In the genomic region with DNA sequence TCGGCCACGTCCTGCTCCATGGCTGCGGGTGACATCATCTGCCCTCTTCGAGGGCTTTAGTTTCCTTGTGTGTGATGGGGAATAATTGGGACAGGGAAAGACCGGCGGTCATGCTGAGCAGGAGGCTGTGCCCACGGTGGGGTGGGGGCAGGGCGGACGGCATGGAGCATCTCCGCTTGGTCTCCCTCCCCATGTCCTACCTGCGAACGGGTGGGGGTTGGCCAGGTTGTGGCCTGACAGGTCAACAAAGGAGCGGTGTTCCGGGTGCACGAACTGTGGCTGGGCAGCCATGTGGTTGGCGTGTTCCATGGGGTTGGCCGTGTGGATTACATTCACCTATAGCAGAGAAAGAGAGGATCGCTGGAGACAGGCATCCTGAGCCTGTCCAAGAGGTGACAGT, we compare ENCODE assay signal across 17 cellular contexts.
DNase-seq lines count a peak whose midpoint lies in the region; ATAC-seq and TF ChIP-seq lines count a peak whose summit lies in the region.
"Had no signal": no experiment of that assay in that cellular context is flagged by ENCODE, and none has a peak within 500 bp of the region (broad histone marks: within the 10 kb centered on the region; RNA-seq: fewer than 3 reads in every experiment).

No MANE protein-coding gene starts in this region.

- DNase-seq in CD8-positive, alpha-beta T cell: no peak
- DNase-seq in activated CD8-positive, alpha-beta T cell treated with anti-CD3 and anti-CD28 coated beads, Interleukin-2, amount 10 ng/mL, durations not matched to agents 7 days and 5 days: no peak
- DNase-seq in naive B cell (no peak), NCI-H1105 (lab: John Stamatoyannopoulos, UW) (no peak), hypothalamus (lab: John Stamatoyannopoulos, UW) (no peak), NCI-H446 (lab: John Stamatoyannopoulos, UW) (no peak)
- DNase-seq: BE2C; DMS79; effector CD8-positive, alpha-beta T cell; heart right ventricle; NCI-H1092; RPMI8226; sigmoid colon; thyroid gland; WERI-Rb-1 had no signal

- H3K36me3 ChIP-seq in BLaER1 treated with 17β-estradiol and CSF1 and Interleukin-3, amounts not matched to agents 10 nM and 100 nM: peaks cover 74 to 100% (median 96%) of the 10 kb centered on the region in 11 experiments
- peaks cover 61% of the 10 kb centered on the region for H3K36me3 ChIP-seq in CD8-positive, alpha-beta T cell (ENCODE audit: insufficient read depth, low read length)

- peak overlapping the region in 4 of 11 experiments; percentile 29 to 62 (median 50); a peak in 5 of 22 replicates for H3K27ac ChIP-seq in BLaER1 treated with 17β-estradiol and CSF1 and Interleukin-3, amounts not matched to agents 10 nM and 100 nM
- no peak overlapping the region for H3K27ac ChIP-seq in CD8-positive, alpha-beta T cell (ENCODE audit: low read depth, low read length)
- H3K27ac ChIP-seq: cardiac muscle cell, sigmoid colon, thyroid gland, WERI-Rb-1 had no signal

- no peaks in the 10 kb centered on the region for H3K27me3 ChIP-seq in BLaER1 treated with 17β-estradiol and CSF1 and Interleukin-3, amounts not matched to agents 10 nM and 100 nM
- H3K27me3 ChIP-seq in CD8-positive, alpha-beta T cell (ENCODE audit: insufficient read depth, low read length): no peaks in the 10 kb centered on the region
- H3K27me3 ChIP-seq: BE2C, cardiac muscle cell, heart right ventricle, sigmoid colon, thyroid gland had no signal

- peaks cover 41 to 100% (median 97%) of the 10 kb centered on the region in 11 experiments; a peak in 21 of 22 replicates for H4K20me1 ChIP-seq in BLaER1 treated with 17β-estradiol and CSF1 and Interleukin-3, amounts not matched to agents 10 nM and 100 nM

- H3K27me3 Mint-ChIP-seq in CD8-positive, alpha-beta T cell (ENCODE audit: low read depth): no peaks in the 10 kb centered on the region
- no peaks in the 10 kb centered on the region for H3K27me3 Mint-ChIP-seq in activated CD8-positive, alpha-beta T cell treated with anti-CD3 and anti-CD28 coated beads, Interleukin-2, amount 10 ng/mL, durations not matched to agents 7 days and 5 days (ENCODE audit: low read depth)
- no peaks in the 10 kb centered on the region for H3K27me3 Mint-ChIP-seq in naive B cell

- no peak overlapping the region for H3K4me3 ChIP-seq in BLaER1 treated with 17β-estradiol and CSF1 and Interleukin-3, amounts not matched to agents 10 nM and 100 nM
- H3K4me3 ChIP-seq in CD8-positive, alpha-beta T cell (ENCODE audit: low read depth, low read length): no peak overlapping the region
- H3K4me3 ChIP-seq: cardiac muscle cell, heart right ventricle, sigmoid colon, thyroid gland had no signal

- ATAC-seq in CD8-positive, alpha-beta T cell: no peak
- ATAC-seq in activated CD8-positive, alpha-beta T cell treated with anti-CD3 and anti-CD28 coated beads, Interleukin-2, amount 10 ng/mL, durations not matched to agents 7 days and 5 days: no peak
- ATAC-seq in naive B cell (ENCODE audit: low read depth in 2 of 2): no peak

- H3K4me3 Mint-ChIP-seq in CD8-positive, alpha-beta T cell: no peak overlapping the region
- peak overlapping the region; percentile 48 for H3K4me3 Mint-ChIP-seq in activated CD8-positive, alpha-beta T cell treated with anti-CD3 and anti-CD28 coated beads, Interleukin-2, amount 10 ng/mL, durations not matched to agents 7 days and 5 days
- peak overlapping the region in 2 of 8 donors; percentile 32 to 51 for H3K4me3 Mint-ChIP-seq in naive B cell

- no peaks in the 10 kb centered on the region for H3K9me3 Mint-ChIP-seq in CD8-positive, alpha-beta T cell
- H3K9me3 Mint-ChIP-seq in activated CD8-positive, alpha-beta T cell treated with anti-CD3 and anti-CD28 coated beads, Interleukin-2, amount 10 ng/mL, durations not matched to agents 7 days and 5 days (ENCODE audit: insufficient read depth): no peaks in the 10 kb centered on the region
- no peaks in the 10 kb centered on the region for H3K9me3 Mint-ChIP-seq in naive B cell

- peak overlapping the region; percentile 82 for H3K27ac Mint-ChIP-seq in CD8-positive, alpha-beta T cell
- H3K27ac Mint-ChIP-seq in activated CD8-positive, alpha-beta T cell treated with anti-CD3 and anti-CD28 coated beads, Interleukin-2, amount 10 ng/mL, durations not matched to agents 7 days and 5 days: peak overlapping the region; percentile 86
- peak overlapping the region; percentile 43 to 96 (median 72) for H3K27ac Mint-ChIP-seq in naive B cell

- POLR2A ChIA-PET in CD8-positive, alpha-beta T cell (lab: Charles Lee): interaction anchor here (1.3 to 2.6 kb wide), 2 partner anchors 14 to 105 kb away, joined by 4 to 11 read pairs; no protein-coding TSS in a partner anchor
- POLR2A ChIA-PET in activated CD8-positive, alpha-beta T cell treated with anti-CD3 and anti-CD28 coated beads, Interleukin-2, amount 10 ng/mL, durations not matched to agents 7 days and 5 days (lab: Charles Lee): interaction anchor here (1.2 kb wide), 1 partner anchor 10 kb away, joined by 4 read pairs; no protein-coding TSS in a partner anchor

- H3K4me1 Mint-ChIP-seq in CD8-positive, alpha-beta T cell (ENCODE audit: low read depth): peaks cover 68% of the 10 kb centered on the region
- peaks cover 89% of the 10 kb centered on the region for H3K4me1 Mint-ChIP-seq in activated CD8-positive, alpha-beta T cell treated with anti-CD3 and anti-CD28 coated beads, Interleukin-2, amount 10 ng/mL, durations not matched to agents 7 days and 5 days (ENCODE audit: low read depth)
- H3K4me1 Mint-ChIP-seq in naive B cell: peaks cover 19 to 35% (median 24%) of the 10 kb centered on the region in 3 donors

- peaks cover 0 to 9% (median 0%) of the 10 kb centered on the region in 11 experiments; a peak in 4 of 22 replicates for H3K9me3 ChIP-seq in BLaER1 treated with 17β-estradiol and CSF1 and Interleukin-3, amounts not matched to agents 10 nM and 100 nM (replicated peaks in 1 of 11)
- no peaks in the 10 kb centered on the region for H3K9me3 ChIP-seq in CD8-positive, alpha-beta T cell (ENCODE audit: low read length)
- H3K9me3 ChIP-seq: BE2C, heart right ventricle, sigmoid colon, thyroid gland had no signal

- intact Hi-C loops in CD8-positive, alpha-beta T cell (cut with DNase I, micrococcal nuclease): no loop called here

- no peak overlapping the region; a peak in 2 of 22 replicates for H3K9ac ChIP-seq in BLaER1 treated with 17β-estradiol and CSF1 and Interleukin-3, amounts not matched to agents 10 nM and 100 nM

- no peak for TF ChIP-seq CTCF in CD8-positive, alpha-beta T cell (IDR thresholded peaks at IDR 0.05)

- H3K4me1 ChIP-seq in BLaER1 treated with 17β-estradiol and CSF1 and Interleukin-3, amounts not matched to agents 10 nM and 100 nM: peaks cover 81 to 99% (median 98%) of the 10 kb centered on the region in 10 experiments
- peaks cover 62% of the 10 kb centered on the region for H3K4me1 ChIP-seq in CD8-positive, alpha-beta T cell (ENCODE audit: insufficient read depth, low read length)
- H3K4me1 ChIP-seq: BE2C, sigmoid colon, thyroid gland had no signal

- peak overlapping the region; percentile 51 to 85 (median 77) for H3K4me2 ChIP-seq in BLaER1 treated with 17β-estradiol and CSF1 and Interleukin-3, amounts not matched to agents 10 nM and 100 nM

- peaks cover 94% of the 10 kb centered on the region for H3K36me3 Mint-ChIP-seq in CD8-positive, alpha-beta T cell
- H3K36me3 Mint-ChIP-seq in activated CD8-positive, alpha-beta T cell treated with anti-CD3 and anti-CD28 coated beads, Interleukin-2, amount 10 ng/mL, durations not matched to agents 7 days and 5 days (ENCODE audit: low read depth): peaks cover 83% of the 10 kb centered on the region
- H3K36me3 Mint-ChIP-seq in naive B cell: peaks cover 8 to 11% of the 10 kb centered on the region in 2 donors

- CTCF ChIA-PET in CD8-positive, alpha-beta T cell (lab: Charles Lee): interaction anchor here (1.3 to 25.4 kb wide), 2 partner anchors 10 to 103 kb away, joined by 6 to 319 read pairs; no protein-coding TSS in a partner anchor
- CTCF ChIA-PET in activated CD8-positive, alpha-beta T cell treated with anti-CD3 and anti-CD28 coated beads, Interleukin-2, amount 10 ng/mL, durations not matched to agents 7 days and 5 days (lab: Charles Lee): interaction anchor here (1.0 to 1.9 kb wide), 2 partner anchors 10 to 105 kb away, joined by 3 to 5 read pairs; no protein-coding TSS in a partner anchor
